18 cellular contexts compared by ENCODE assay signal in the genomic region with DNA sequence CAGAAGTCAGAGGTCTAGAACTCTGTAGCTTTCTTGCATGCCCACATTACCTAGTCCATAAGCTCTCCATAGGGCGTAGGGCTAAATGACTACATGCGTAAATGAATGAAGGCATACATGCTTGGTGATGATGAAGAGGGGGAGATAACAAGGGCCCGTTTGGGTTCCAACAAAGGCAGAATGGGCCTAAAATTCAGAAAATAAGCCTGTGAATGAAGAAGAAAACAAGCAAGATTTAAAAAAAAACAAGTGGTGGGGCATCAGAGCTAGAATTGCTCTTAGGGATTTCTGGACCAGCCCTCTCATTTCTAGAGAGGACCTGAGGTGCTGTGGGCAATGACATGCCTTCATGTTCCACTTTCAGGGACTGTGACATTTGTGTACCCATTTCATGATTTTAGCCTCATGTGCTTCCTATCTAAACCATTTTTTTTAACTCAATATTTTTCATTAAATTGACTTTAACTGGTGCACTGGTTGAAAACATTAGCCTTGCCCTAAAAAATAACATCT. TPM values are rescaled to one million over a fixed set of nuclear protein-coding genes. Genes with fewer than 3 reads are reported as not detected.
A peak's percentile ranks its signal among the peaks of the same experiment; 100 is the strongest.
DNase-seq lines count a peak whose midpoint lies in the region; ATAC-seq, FAIRE-seq and TF ChIP-seq lines count a peak whose summit lies in the region.
"Had no signal": no experiment of that assay in that cellular context is flagged by ENCODE, and none has a peak within 500 bp of the region (broad histone marks: within the 10 kb centered on the region; RNA-seq: fewer than 3 reads in every experiment).

No MANE protein-coding gene starts in this region.

- no peak overlapping the region for H3K4me3 ChIP-seq in DOHH2 (ENCODE audit: low read length)
- peak overlapping the region; percentile 17 for H3K4me3 ChIP-seq in naive thymus-derived CD4-positive, alpha-beta T cell (ENCODE audit: low read length)
- no peak overlapping the region for H3K4me3 ChIP-seq in vagina
- H3K4me3 ChIP-seq: cardiac muscle cell, gastroesophageal sphincter had no signal

- TF ChIP-seq CTCF in CD4-positive, alpha-beta T cell (IDR thresholded peaks at IDR 0.05) = no peak
- TF ChIP-seq CTCF in DOHH2 (IDR thresholded peaks at IDR 0.05; ENCODE audit: low read depth, low read length, poor library complexity, severe bottlenecking) = no peak
- TF ChIP-seq CTCF in vagina (IDR thresholded peaks at IDR 0.05) = no peak

- POLR2A ChIA-PET in CD4-positive, alpha-beta T cell (lab: Charles Lee) = interaction anchor here (0.5 to 3.7 kb wide), 9 partner anchors 10 to 807 kb away, joined by 3 to 48 read pairs (median 5); partner anchors contain the start of genes GPRIN3 and TIGD2
- POLR2A ChIA-PET in naive thymus-derived CD4-positive, alpha-beta T cell (lab: Charles Lee) = interaction anchor here (0.9 kb wide), 1 partner anchor 21 kb away, joined by 4 read pairs; no protein-coding TSS in a partner anchor

- no peak for DNase-seq in CD4-positive, alpha-beta T cell
- DNase-seq in naive thymus-derived CD4-positive, alpha-beta T cell = no peak
- DNase-seq in vagina (ENCODE audit: extremely low spot score in 2 of 2) = no peak
- no peak for DNase-seq in GM12892 (ENCODE audit: insufficient read length)
- DNase-seq: activated CD4-positive, CD25-positive, alpha-beta regulatory T cell treated with anti-CD3 and anti-CD28 coated beads, Interleukin-2, amount 50 U/mL, for 72 hours; activated gamma-delta T cell treated with Interleukin-2 at 50 U/mL for 16 hours; mesendoderm; NCI-H1092; NCI-H2171; NCI-H82 had no signal

- peaks cover 30% of the 10 kb centered on the region for H3K36me3 Mint-ChIP-seq in CD4-positive, alpha-beta T cell (ENCODE audit: low read depth)
- peaks cover 36% of the 10 kb centered on the region for H3K36me3 Mint-ChIP-seq in activated T-helper 17 cell treated with anti-CD3 and anti-CD28 coated beads, Interleukin-2, amount 50 U/mL, for 72 hours (ENCODE audit: low read depth)
- H3K36me3 Mint-ChIP-seq in naive thymus-derived CD4-positive, alpha-beta T cell = peaks cover 0 to 48% (median 0%) of the 10 kb centered on the region in 5 donors

- H3K9me2 ChIP-seq in DOHH2 (replicated peaks; ENCODE audit: control insufficient read depth, low read length) = no peaks in the 10 kb centered on the region

- FAIRE-seq in GM12892 (lab: Jason Lieb, UNC) = no peak
- FAIRE-seq: GM12891 had no signal

- peak overlapping the region; percentile 90 for H3K27ac Mint-ChIP-seq in CD4-positive, alpha-beta T cell
- H3K27ac Mint-ChIP-seq in activated T-helper 17 cell treated with anti-CD3 and anti-CD28 coated beads, Interleukin-2, amount 50 U/mL, for 72 hours = peak overlapping the region; percentile 100
- H3K27ac Mint-ChIP-seq in naive thymus-derived CD4-positive, alpha-beta T cell = peak overlapping the region; percentile 81 to 97 (median 94)

- H3K9me3 Mint-ChIP-seq in CD4-positive, alpha-beta T cell = no peaks in the 10 kb centered on the region
- no peaks in the 10 kb centered on the region for H3K9me3 Mint-ChIP-seq in activated T-helper 17 cell treated with anti-CD3 and anti-CD28 coated beads, Interleukin-2, amount 50 U/mL, for 72 hours
- H3K9me3 Mint-ChIP-seq in naive thymus-derived CD4-positive, alpha-beta T cell = peaks cover 0 to 7% (median 0%) of the 10 kb centered on the region in 11 donors

- no peaks in the 10 kb centered on the region for H3K79me2 ChIP-seq in DOHH2 (ENCODE audit: control insufficient read depth, low read length)

- no peaks in the 10 kb centered on the region for H3K27me3 Mint-ChIP-seq in CD4-positive, alpha-beta T cell
- H3K27me3 Mint-ChIP-seq in activated T-helper 17 cell treated with anti-CD3 and anti-CD28 coated beads, Interleukin-2, amount 50 U/mL, for 72 hours = no peaks in the 10 kb centered on the region
- H3K27me3 Mint-ChIP-seq in naive thymus-derived CD4-positive, alpha-beta T cell = no peaks in the 10 kb centered on the region

- H3K27me3 ChIP-seq in CD4-positive, alpha-beta T cell (ENCODE audit: control insufficient read depth, insufficient read depth, low read length) = no peaks in the 10 kb centered on the region
- no peaks in the 10 kb centered on the region for H3K27me3 ChIP-seq in DOHH2 (ENCODE audit: control insufficient read depth, low read length)
- no peaks in the 10 kb centered on the region for H3K27me3 ChIP-seq in naive thymus-derived CD4-positive, alpha-beta T cell (ENCODE audit: control insufficient read depth in 2 of 2, insufficient read depth in 2 of 2, low read length in 2 of 2)
- H3K27me3 ChIP-seq in vagina = no peaks in the 10 kb centered on the region
- H3K27me3 ChIP-seq: cardiac muscle cell, gastroesophageal sphincter had no signal

- TF ChIP-seq POLR2A in vagina (IDR thresholded peaks at IDR 0.05) (no peak), GM12892 (IDR thresholded peaks at IDR 0.05; ENCODE audit: low read depth, low read length) (no peak)

- H3K9me3 ChIP-seq in CD4-positive, alpha-beta T cell (ENCODE audit: control insufficient read depth, low read length) = no peaks in the 10 kb centered on the region
- no peaks in the 10 kb centered on the region for H3K9me3 ChIP-seq in DOHH2 (ENCODE audit: control insufficient read depth, insufficient read depth, low read length)
- H3K9me3 ChIP-seq in naive thymus-derived CD4-positive, alpha-beta T cell (ENCODE audit: control insufficient read depth in 2 of 3, low read length in 3 of 3) = no peaks in the 10 kb centered on the region
- H3K9me3 ChIP-seq in vagina = no peaks in the 10 kb centered on the region
- H3K9me3 ChIP-seq: gastroesophageal sphincter had no signal

- intact Hi-C loops in CD4-positive, alpha-beta T cell (cut with DNase I, micrococcal nuclease) = loop anchor here in 1 of 2 experiments (2.0 to 5.0 kb wide), 4 partner anchors 13 to 53 kb away; no protein-coding TSS in a partner anchor
- intact Hi-C loops in naive thymus-derived CD4-positive, alpha-beta T cell (cut with micrococcal nuclease) = loop anchor here (2.0 to 10.0 kb wide), 7 partner anchors 41 to 1873 kb away; partner anchors contain the start of genes HERC3 (in 1 of the 2), HERC5 (in 1 of the 2), NUDT9 (in 1 of the 2) and TIGD2 (in 1 of the 2)
- intact Hi-C loops in vagina (cut with DNase I) = no loop called here

- no peak for ATAC-seq in CD4-positive, alpha-beta T cell (ENCODE audit: poor library complexity)
- ATAC-seq in activated T-helper 17 cell treated with anti-CD3 and anti-CD28 coated beads, Interleukin-2, amount 50 U/mL, for 72 hours (replicated peaks) = peak; percentile 57
- ATAC-seq in naive thymus-derived CD4-positive, alpha-beta T cell = no peak
- ATAC-seq in HG02973 (IDR thresholded peaks at IDR 0.05; ENCODE audit: unreplicated experiment) = no peak
- ATAC-seq: gastroesophageal sphincter, HCT116 had no signal

- H3K4me1 Mint-ChIP-seq in CD4-positive, alpha-beta T cell (ENCODE audit: low read depth) = peaks cover 93% of the 10 kb centered on the region
- H3K4me1 Mint-ChIP-seq in activated T-helper 17 cell treated with anti-CD3 and anti-CD28 coated beads, Interleukin-2, amount 50 U/mL, for 72 hours = peaks cover 53% of the 10 kb centered on the region
- H3K4me1 Mint-ChIP-seq in naive thymus-derived CD4-positive, alpha-beta T cell = peaks cover 50 to 99% (median 85%) of the 10 kb centered on the region in 7 donors

- peaks cover 31% of the 10 kb centered on the region for H3F3A ChIP-seq in DOHH2 (ENCODE audit: control insufficient read depth, insufficient read depth)

- H3K4me2 ChIP-seq in DOHH2 (ENCODE audit: low read length) = peak overlapping the region; percentile 55; the same call in 1 of the 2 replicates

- H3K27ac ChIP-seq in CD4-positive, alpha-beta T cell (ENCODE audit: low read depth, low read length) = peak overlapping the region; percentile 46
- H3K27ac ChIP-seq in DOHH2 (ENCODE audit: low read depth, low read length) (no peak overlapping the region), vagina (no peak overlapping the region)
- H3K27ac ChIP-seq in naive thymus-derived CD4-positive, alpha-beta T cell (ENCODE audit: low read depth, low read length) = peak overlapping the region; percentile 69
- H3K27ac ChIP-seq: cardiac muscle cell, gastroesophageal sphincter had no signal

- no peaks in the 10 kb centered on the region for H4K20me1 ChIP-seq in DOHH2 (ENCODE audit: control insufficient read depth, insufficient read depth, low read depth, low read length)

- H3K4me1 ChIP-seq in DOHH2 (ENCODE audit: control insufficient read depth, low read length) = peaks cover 83% of the 10 kb centered on the region
- peaks cover 72 to 82% of the 10 kb centered on the region in 2 donors for H3K4me1 ChIP-seq in naive thymus-derived CD4-positive, alpha-beta T cell (ENCODE audit: control insufficient read depth in 2 of 2, insufficient read depth in 2 of 2, low read length in 2 of 2)
- H3K4me1 ChIP-seq in vagina = peaks cover 10% of the 10 kb centered on the region

- H3K36me3 ChIP-seq in DOHH2 (ENCODE audit: control insufficient read depth, low read length) = no peaks in the 10 kb centered on the region
- H3K36me3 ChIP-seq in naive thymus-derived CD4-positive, alpha-beta T cell (ENCODE audit: control insufficient read depth in 2 of 3, insufficient read depth in 3 of 3, low read length in 3 of 3) = no peaks in the 10 kb centered on the region
- H3K36me3 ChIP-seq in vagina = no peaks in the 10 kb centered on the region
- H3K36me3 ChIP-seq: cardiac muscle cell, gastroesophageal sphincter had no signal

- peak overlapping the region; percentile 42 for H3K4me3 Mint-ChIP-seq in CD4-positive, alpha-beta T cell
- H3K4me3 Mint-ChIP-seq in activated T-helper 17 cell treated with anti-CD3 and anti-CD28 coated beads, Interleukin-2, amount 50 U/mL, for 72 hours = peak overlapping the region; percentile 90
- peak overlapping the region; percentile 48 to 83 (median 73) for H3K4me3 Mint-ChIP-seq in naive thymus-derived CD4-positive, alpha-beta T cell
- H3K4me3 Mint-ChIP-seq: CD14-positive monocyte had no signal

- CTCF ChIA-PET in CD4-positive, alpha-beta T cell (lab: Charles Lee) = interaction anchor here (1.7 to 1.8 kb wide), 2 partner anchors 10 to 11 kb away, joined by 6 to 7 read pairs; no protein-coding TSS in a partner anchor
- CTCF ChIA-PET in naive thymus-derived CD4-positive, alpha-beta T cell (lab: Charles Lee) = interaction anchor here (1.1 to 1.2 kb wide), 2 partner anchors 40 to 546 kb away, joined by 4 to 8 read pairs; no protein-coding TSS in a partner anchor

RNA-seq across cellular contexts. Expression of gene GPRIN3, which starts 12.1 kb away (rescaled TPM):
- 10 to 100 TPM; 46.4 TPM for total RNA-seq in CD4-positive, alpha-beta T cell
- total RNA-seq in activated T-helper 17 cell treated with anti-CD3 and anti-CD28 coated beads, Interleukin-2, amount 50 U/mL, for 72 hours = 10 to 100 TPM; 43.5 to 69.7 TPM
- 10 to 100 TPM; 10.2 to 55.5 (median 24.8) TPM for total RNA-seq in naive thymus-derived CD4-positive, alpha-beta T cell
- 1 to 10 TPM; 7.3 to 8.1 TPM for polyA plus RNA-seq in naive thymus-derived CD4-positive, alpha-beta T cell
- 6.1 TPM for total RNA-seq in vagina
- not detected for polyA plus RNA-seq in GM12892 (2012; ENCODE audit: missing spikeins)

Comparison
In these comparisons a context has a peak if more than half of its experiments do, and no peak if none do; other contexts are left out.
1. H3K27ac ChIP-seq: peak in CD4-positive, alpha-beta T cell (single experiment) and naive thymus-derived CD4-positive, alpha-beta T cell (single experiment); none in DOHH2 (single experiment) and vagina (single experiment).
2. Peak in every context shown above with its lines, with median percentiles within 50 percentile points of each other: H3K27ac Mint-ChIP-seq and H3K4me3 Mint-ChIP-seq.